In genomic region chr12:53290661-53291060, GRCh38 we compare ENCODE assay signal across 1 cellular context.
TF ChIP-seq lines count a peak whose summit lies in the region.

No MANE protein-coding gene starts in this region.

TF ChIP-seq in IMR-90, 13 proteins besides CTCF, POLR2A, EP300 and RAD21:
- TF ChIP-seq USF2 (IDR thresholded peaks at IDR 0.05; ENCODE audit: low read depth, low read length) (no peak), NFE2L2 (IDR thresholded peaks at IDR 0.05; ENCODE audit: low read depth, low read length) (no peak), RCOR1 (IDR thresholded peaks at IDR 0.05; ENCODE audit: insufficient replicate concordance, low read length) (no peak), CHD1 (IDR thresholded peaks at IDR 0.05; ENCODE audit: low read depth, low read length) (no peak), ELK1 (IDR thresholded peaks at IDR 0.05; ENCODE audit: borderline replicate concordance, low read depth, low read length) (no peak), SMC3 (IDR thresholded peaks at IDR 0.05; ENCODE audit: low read depth, low read length) (no peak), MXI1 (IDR thresholded peaks at IDR 0.05; ENCODE audit: borderline replicate concordance, low read depth, low read length) (no peak), BHLHE40 (IDR thresholded peaks at IDR 0.05; ENCODE audit: low read depth, low read length) (no peak), MAFK (IDR thresholded peaks at IDR 0.05; ENCODE audit: low read depth, low read length) (no peak), FOS (IDR thresholded peaks at IDR 0.05; ENCODE audit: low read depth, low read length) (no peak), MAZ (IDR thresholded peaks at IDR 0.05; ENCODE audit: borderline replicate concordance, low read depth, low read length) (no peak), CEBPB (IDR thresholded peaks at IDR 0.05; ENCODE audit: low read depth, low read length) (no peak), RFX5 (IDR thresholded peaks at IDR 0.05; ENCODE audit: low read depth, low read length) (no peak)
